In genomic region chr11:3109921-3110706, GRCh38 we compare ENCODE assay signal across 8 cellular contexts. TPM values are rescaled to one million over a fixed set of nuclear protein-coding genes. Genes with fewer than 3 reads are reported as not detected.
A peak's percentile ranks its signal among the peaks of the same experiment; 100 is the strongest.
DNase-seq lines count a peak whose midpoint lies in the region; ATAC-seq and TF ChIP-seq lines count a peak whose summit lies in the region.

No MANE protein-coding gene starts in this region.

- peak; percentile 84 for ATAC-seq in Panc1
- ATAC-seq in left colon: peak; percentile 88
- no peak for ATAC-seq in GM18505 (IDR thresholded peaks at IDR 0.05; ENCODE audit: unreplicated experiment)

- H3K9me3 ChIP-seq in Panc1 (ENCODE audit: control insufficient read depth, insufficient read depth, low read depth, low read length): peaks cover 13% of the 10 kb centered on the region

- DNase-seq in AG08396 (ENCODE audit: low spot score) (peak; percentile 74), GM19240 (ENCODE audit: insufficient read length, low spot score) (peak; percentile 48), Panc1 (ENCODE audit: low read depth, low spot score) (no peak), left colon (peak; percentile 37 to 56), NCI-H446 treated with DMSO at 0.1 percent for 48 hours (lab: John Stamatoyannopoulos, UW) (no peak)
- peak; percentile 14 to 23 for DNase-seq in stimulated activated CD8-positive, alpha-beta memory T cell treated with anti-CD3 and anti-CD28 coated beads, Interleukin-7, amount 100 ng/mL, for 48 hours (ENCODE audit: extremely low read depth in 1 of 2, low read depth in 1 of 2)

- POLR2A ChIA-PET in Panc1 (lab: Charles Lee): no interaction called here

- H3K27ac ChIP-seq in Panc1 (ENCODE audit: low read length): no peak overlapping the region

- H3K4me3 ChIP-seq in Panc1 (ENCODE audit: low read depth in 2 of 2, low read length in 2 of 2): no peak overlapping the region

- no peak for TF ChIP-seq POLR2A in GM18505 (IDR thresholded peaks at IDR 0.05; ENCODE audit: borderline replicate concordance, extremely low read depth, insufficient read depth, insufficient read length)

- H3K27me3 ChIP-seq in Panc1 (ENCODE audit: control insufficient read depth, insufficient read depth, low read length): no peaks in the 10 kb centered on the region

- no peaks in the 10 kb centered on the region for H3K27me3 Mint-ChIP-seq in brain

- no peaks in the 10 kb centered on the region for H3K4me1 Mint-ChIP-seq in brain

- TF ChIP-seq CTCF in Panc1 (IDR thresholded peaks at IDR 0.05): peak; percentile 67
- peak; percentile 37 to 43 for TF ChIP-seq CTCF in brain (conservative IDR thresholded peaks at IDR 0.05)

- H3K4me3 Mint-ChIP-seq in brain: no peak overlapping the region

- in situ Hi-C loops in Panc1 (cut with HindIII; ENCODE audit: low pct_unique_long_range_greater_than_20kb, low sequenced_read_pairs): no loop called here

- peaks cover 79% of the 10 kb centered on the region for H3K36me3 Mint-ChIP-seq in brain

- no peak overlapping the region for H3K27ac Mint-ChIP-seq in brain

- CTCF ChIA-PET in Panc1 (lab: Charles Lee): interaction anchor here (0.6 to 0.7 kb wide), 3 partner anchors 26 to 273 kb away, joined by 3 to 5 read pairs (median 4); no protein-coding TSS in a partner anchor

- H3K36me3 ChIP-seq in Panc1 (ENCODE audit: control insufficient read depth, insufficient read depth, low read length): no peaks in the 10 kb centered on the region

- no TSS peak for BruUV-seq in Panc1 (replicated peaks; lab: Mats Ljungman, UMichigan)

- intact Hi-C loops in Panc1 (cut with micrococcal nuclease; ENCODE audit: unreplicated experiment): no loop called here
- intact Hi-C loops in left colon (cut with DNase I, micrococcal nuclease): loop anchor here in 1 of 2 donors (5.0 to 10.0 kb wide), 2 partner anchors 75 to 107 kb away; partner anchors contain the start of gene MRGPRG

- peaks cover 15 to 26% (median 16%) of the 10 kb centered on the region in 5 experiments for H3K9me3 Mint-ChIP-seq in brain

- H3K4me1 ChIP-seq in Panc1 (ENCODE audit: control insufficient read depth, insufficient read depth, low read length): no peaks in the 10 kb centered on the region

RNA-seq across cellular contexts. Expression of gene CARS1, which starts 52.9 kb away (rescaled TPM):
- 120 TPM for total RNA-seq in Panc1 (2021; ENCODE audit: unreplicated experiment)
- polyA plus RNA-seq in Panc1 (2012; ENCODE audit: insufficient read length): 264 TPM
- 63.5 TPM for polyA plus RNA-seq in brain (ENCODE audit: insufficient read depth, low read depth, low replicate concordance)
- total RNA-seq in left colon: 10 to 100 TPM; 43.2 to 56.2 TPM

RNA-seq across cellular contexts. Expression of gene OSBPL5, which starts 55.0 kb away (rescaled TPM):
- total RNA-seq in Panc1 (2021; ENCODE audit: unreplicated experiment) (20.2 TPM), left colon (10 to 100 TPM; 36.8 to 48.7 TPM)
- 25.3 TPM for polyA plus RNA-seq in Panc1 (2012; ENCODE audit: insufficient read length)
- polyA plus RNA-seq in brain (ENCODE audit: insufficient read depth, low read depth, low replicate concordance): 5.5 TPM

Comparison
In these comparisons a context has a peak if more than half of its experiments do, and no peak if none do; other contexts are left out.
1. DNase-seq: peak in AG08396 (single experiment), GM19240 (single experiment), left colon (2 of 2) and stimulated activated CD8-positive, alpha-beta memory T cell treated with anti-CD3 and anti-CD28 coated beads, Interleukin-7, amount 100 ng/mL, for 48 hours (2 of 2); none in Panc1 (single experiment) and NCI-H446 treated with DMSO at 0.1 percent for 48 hours (single experiment).